ENCODE assay signal across 2 cellular contexts in genomic region chrX:114050075-114050796, GRCh38.
A peak's percentile ranks its signal among the peaks of the same experiment; 100 is the strongest.
TF ChIP-seq lines count a peak whose summit lies in the region.

No MANE protein-coding gene starts in this region.

TF ChIP-seq in GM23338, 12 proteins besides CTCF, POLR2A, EP300 and RAD21:
- TF ChIP-seq POLR2AphosphoS5 (IDR thresholded peaks at IDR 0.05; ENCODE audit: low read depth) (no peak; the same call in 1 of the 2 replicates), EZH2 (IDR thresholded peaks at IDR 0.05; ENCODE audit: low read depth, unreplicated experiment) (no peak)

TF ChIP-seq in H1, 55 proteins besides CTCF, POLR2A, EP300 and RAD21:
- TF ChIP-seq SAP30 (IDR thresholded peaks at IDR 0.05; ENCODE audit: insufficient read depth, insufficient replicate concordance, low read length), result no peak
- no peak for TF ChIP-seq TAF7 (optimal IDR thresholded peaks at IDR 0.05; ENCODE audit: borderline replicate concordance, low read depth, low read length)
- no peak for TF ChIP-seq SP2 (IDR thresholded peaks at IDR 0.05; ENCODE audit: low read length)
- TF ChIP-seq, protein P1, sequence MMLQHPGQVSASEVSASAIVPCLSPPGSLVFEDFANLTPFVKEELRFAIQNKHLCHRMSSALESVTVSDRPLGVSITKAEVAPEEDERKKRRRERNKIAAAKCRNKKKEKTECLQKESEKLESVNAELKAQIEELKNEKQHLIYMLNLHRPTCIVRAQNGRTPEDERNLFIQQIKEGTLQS (IDR thresholded peaks at IDR 0.05; ENCODE audit: insufficient read depth, low read depth, low read length), result no peak
- peak; percentile 86; the same call in 1 of the 2 replicates for TF ChIP-seq POLR2AphosphoS5 (IDR thresholded peaks at IDR 0.05; ENCODE audit: low read depth, low read length)
- no peak for TF ChIP-seq NRF1 (IDR thresholded peaks at IDR 0.05; ENCODE audit: low read depth, low read length)
- TF ChIP-seq, protein P2, sequence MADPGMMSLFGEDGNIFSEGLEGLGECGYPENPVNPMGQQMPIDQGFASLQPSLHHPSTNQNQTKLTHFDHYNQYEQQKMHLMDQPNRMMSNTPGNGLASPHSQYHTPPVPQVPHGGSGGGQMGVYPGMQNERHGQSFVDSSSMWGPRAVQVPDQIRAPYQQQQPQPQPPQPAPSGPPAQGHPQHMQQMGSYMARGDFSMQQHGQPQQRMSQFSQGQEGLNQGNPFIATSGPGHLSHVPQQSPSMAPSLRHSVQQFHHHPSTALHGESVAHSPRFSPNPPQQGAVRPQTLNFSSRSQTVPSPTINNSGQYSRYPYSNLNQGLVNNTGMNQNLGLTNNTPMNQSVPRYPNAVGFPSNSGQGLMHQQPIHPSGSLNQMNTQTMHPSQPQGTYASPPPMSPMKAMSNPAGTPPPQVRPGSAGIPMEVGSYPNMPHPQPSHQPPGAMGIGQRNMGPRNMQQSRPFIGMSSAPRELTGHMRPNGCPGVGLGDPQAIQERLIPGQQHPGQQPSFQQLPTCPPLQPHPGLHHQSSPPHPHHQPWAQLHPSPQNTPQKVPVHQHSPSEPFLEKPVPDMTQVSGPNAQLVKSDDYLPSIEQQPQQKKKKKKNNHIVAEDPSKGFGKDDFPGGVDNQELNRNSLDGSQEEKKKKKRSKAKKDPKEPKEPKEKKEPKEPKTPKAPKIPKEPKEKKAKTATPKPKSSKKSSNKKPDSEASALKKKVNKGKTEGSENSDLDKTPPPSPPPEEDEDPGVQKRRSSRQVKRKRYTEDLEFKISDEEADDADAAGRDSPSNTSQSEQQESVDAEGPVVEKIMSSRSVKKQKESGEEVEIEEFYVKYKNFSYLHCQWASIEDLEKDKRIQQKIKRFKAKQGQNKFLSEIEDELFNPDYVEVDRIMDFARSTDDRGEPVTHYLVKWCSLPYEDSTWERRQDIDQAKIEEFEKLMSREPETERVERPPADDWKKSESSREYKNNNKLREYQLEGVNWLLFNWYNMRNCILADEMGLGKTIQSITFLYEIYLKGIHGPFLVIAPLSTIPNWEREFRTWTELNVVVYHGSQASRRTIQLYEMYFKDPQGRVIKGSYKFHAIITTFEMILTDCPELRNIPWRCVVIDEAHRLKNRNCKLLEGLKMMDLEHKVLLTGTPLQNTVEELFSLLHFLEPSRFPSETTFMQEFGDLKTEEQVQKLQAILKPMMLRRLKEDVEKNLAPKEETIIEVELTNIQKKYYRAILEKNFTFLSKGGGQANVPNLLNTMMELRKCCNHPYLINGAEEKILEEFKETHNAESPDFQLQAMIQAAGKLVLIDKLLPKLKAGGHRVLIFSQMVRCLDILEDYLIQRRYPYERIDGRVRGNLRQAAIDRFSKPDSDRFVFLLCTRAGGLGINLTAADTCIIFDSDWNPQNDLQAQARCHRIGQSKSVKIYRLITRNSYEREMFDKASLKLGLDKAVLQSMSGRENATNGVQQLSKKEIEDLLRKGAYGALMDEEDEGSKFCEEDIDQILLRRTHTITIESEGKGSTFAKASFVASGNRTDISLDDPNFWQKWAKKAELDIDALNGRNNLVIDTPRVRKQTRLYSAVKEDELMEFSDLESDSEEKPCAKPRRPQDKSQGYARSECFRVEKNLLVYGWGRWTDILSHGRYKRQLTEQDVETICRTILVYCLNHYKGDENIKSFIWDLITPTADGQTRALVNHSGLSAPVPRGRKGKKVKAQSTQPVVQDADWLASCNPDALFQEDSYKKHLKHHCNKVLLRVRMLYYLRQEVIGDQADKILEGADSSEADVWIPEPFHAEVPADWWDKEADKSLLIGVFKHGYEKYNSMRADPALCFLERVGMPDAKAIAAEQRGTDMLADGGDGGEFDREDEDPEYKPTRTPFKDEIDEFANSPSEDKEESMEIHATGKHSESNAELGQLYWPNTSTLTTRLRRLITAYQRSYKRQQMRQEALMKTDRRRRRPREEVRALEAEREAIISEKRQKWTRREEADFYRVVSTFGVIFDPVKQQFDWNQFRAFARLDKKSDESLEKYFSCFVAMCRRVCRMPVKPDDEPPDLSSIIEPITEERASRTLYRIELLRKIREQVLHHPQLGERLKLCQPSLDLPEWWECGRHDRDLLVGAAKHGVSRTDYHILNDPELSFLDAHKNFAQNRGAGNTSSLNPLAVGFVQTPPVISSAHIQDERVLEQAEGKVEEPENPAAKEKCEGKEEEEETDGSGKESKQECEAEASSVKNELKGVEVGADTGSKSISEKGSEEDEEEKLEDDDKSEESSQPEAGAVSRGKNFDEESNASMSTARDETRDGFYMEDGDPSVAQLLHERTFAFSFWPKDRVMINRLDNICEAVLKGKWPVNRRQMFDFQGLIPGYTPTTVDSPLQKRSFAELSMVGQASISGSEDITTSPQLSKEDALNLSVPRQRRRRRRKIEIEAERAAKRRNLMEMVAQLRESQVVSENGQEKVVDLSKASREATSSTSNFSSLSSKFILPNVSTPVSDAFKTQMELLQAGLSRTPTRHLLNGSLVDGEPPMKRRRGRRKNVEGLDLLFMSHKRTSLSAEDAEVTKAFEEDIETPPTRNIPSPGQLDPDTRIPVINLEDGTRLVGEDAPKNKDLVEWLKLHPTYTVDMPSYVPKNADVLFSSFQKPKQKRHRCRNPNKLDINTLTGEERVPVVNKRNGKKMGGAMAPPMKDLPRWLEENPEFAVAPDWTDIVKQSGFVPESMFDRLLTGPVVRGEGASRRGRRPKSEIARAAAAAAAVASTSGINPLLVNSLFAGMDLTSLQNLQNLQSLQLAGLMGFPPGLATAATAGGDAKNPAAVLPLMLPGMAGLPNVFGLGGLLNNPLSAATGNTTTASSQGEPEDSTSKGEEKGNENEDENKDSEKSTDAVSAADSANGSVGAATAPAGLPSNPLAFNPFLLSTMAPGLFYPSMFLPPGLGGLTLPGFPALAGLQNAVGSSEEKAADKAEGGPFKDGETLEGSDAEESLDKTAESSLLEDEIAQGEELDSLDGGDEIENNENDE (IDR thresholded peaks at IDR 0.05; ENCODE audit: insufficient replicate concordance, low read length), result no peak
